Comparison of ENCODE assay signal across 20 cellular contexts in genomic region chr11:130830563-130830950, GRCh38.
DNase-seq lines count a peak whose midpoint lies in the region; ATAC-seq and TF ChIP-seq lines count a peak whose summit lies in the region.
"Had no signal": no experiment of that assay in that cellular context is flagged by ENCODE, and none has a peak within 500 bp of the region (broad histone marks: within the 10 kb centered on the region; RNA-seq: fewer than 3 reads in every experiment).

No MANE protein-coding gene starts in this region.

- H3K4me3 ChIP-seq in upper lobe of right lung (no peak overlapping the region), BE2C (ENCODE audit: low read depth, low read length) (no peak overlapping the region)
- H3K4me3 ChIP-seq: ascending aorta, Peyer's patch, SJSA1, stomach had no signal

- intact Hi-C loops in left cardiac atrium (cut with DNase I): no loop called here
- intact Hi-C loops in upper lobe of right lung (cut with DNase I): no loop called here

- H3K4me1 Mint-ChIP-seq in brain: peaks cover 4% of the 10 kb centered on the region
- peaks cover 13% of the 10 kb centered on the region for H3K4me1 Mint-ChIP-seq in neural crest cell
- H3K4me1 Mint-ChIP-seq: activated naive CD4-positive, alpha-beta T cell treated with anti-CD3 and anti-CD28 coated beads, Interleukin-2, amount 10 ng/mL, durations not matched to agents 7 days and 5 days had no signal

- H3K9me3 ChIP-seq in upper lobe of right lung (no peaks in the 10 kb centered on the region), BE2C (no peaks in the 10 kb centered on the region)
- H3K9me3 ChIP-seq: ascending aorta, Peyer's patch, SJSA1, stomach had no signal

- TF ChIP-seq CTCF in brain (conservative IDR thresholded peaks at IDR 0.05) (no peak), neural crest cell (conservative IDR thresholded peaks at IDR 0.05) (no peak), upper lobe of right lung (IDR thresholded peaks at IDR 0.05) (no peak), BE2C (IDR thresholded peaks at IDR 0.05; ENCODE audit: low read depth, low read length) (no peak)

- peak overlapping the region; percentile 17 for H3K27ac ChIP-seq in upper lobe of right lung
- H3K27ac ChIP-seq: ascending aorta, C4-2B, Peyer's patch, SJSA1 had no signal

- H3K27ac Mint-ChIP-seq in brain (peak overlapping the region; percentile 45 to 92 (median 76)), neural crest cell (ENCODE audit: unreplicated experiment) (peak overlapping the region; percentile 46)
- H3K27ac Mint-ChIP-seq: activated naive CD4-positive, alpha-beta T cell treated with anti-CD3 and anti-CD28 coated beads, Interleukin-2, amount 10 ng/mL, durations not matched to agents 7 days and 5 days; activated T-cell treated with anti-CD3 and anti-CD28 coated beads, Interleukin-2, amount 50 U/mL, for 72 hours; type B pancreatic cell had no signal

- H3K4me1 ChIP-seq in upper lobe of right lung (peaks cover 11% of the 10 kb centered on the region), BE2C (no peaks in the 10 kb centered on the region)
- H3K4me1 ChIP-seq: Peyer's patch had no signal

- DNase-seq in left cardiac atrium (no peak), neural crest cell (ENCODE audit: low read depth, low spot score) (no peak), upper lobe of right lung (no peak), BE2C (no peak)
- no peak for DNase-seq in activated naive CD4-positive, alpha-beta T cell treated with anti-CD3 and anti-CD28 coated beads, Interleukin-2, amount 50 U/mL, for 16 hours
- DNase-seq: activated CD4-positive, alpha-beta T cell treated with anti-CD3 and anti-CD28 coated beads for 4 hours; activated naive CD4-positive, alpha-beta T cell treated with anti-CD3 and anti-CD28 coated beads, Interleukin-2, amount 10 ng/mL, durations not matched to agents 7 days and 5 days; activated T-cell treated with anti-CD3 and anti-CD28 coated beads, Interleukin-2, amount 50 U/mL, for 72 hours; cerebellar nuclear complex; GOT3; NCI-H2081 treated with DMSO at 0.1 percent for 48 hours; NCI-H446 treated with DMSO at 0.1 percent for 48 hours; Peyer's patch; stomach had no signal

- H3K36me3 ChIP-seq in upper lobe of right lung (no peaks in the 10 kb centered on the region), BE2C (no peaks in the 10 kb centered on the region)
- H3K36me3 ChIP-seq: ascending aorta, Peyer's patch, SJSA1, stomach had no signal

- H3K9me3 Mint-ChIP-seq in brain (peaks cover 0 to 8% (median 2%) of the 10 kb centered on the region in 5 experiments), neural crest cell (no peaks in the 10 kb centered on the region)
- H3K9me3 Mint-ChIP-seq: activated naive CD4-positive, alpha-beta T cell treated with anti-CD3 and anti-CD28 coated beads, Interleukin-2, amount 10 ng/mL, durations not matched to agents 7 days and 5 days; activated T-cell treated with anti-CD3 and anti-CD28 coated beads, Interleukin-2, amount 50 U/mL, for 72 hours; type B pancreatic cell had no signal

- no peaks in the 10 kb centered on the region for H3K27me3 ChIP-seq in upper lobe of right lung
- no peaks in the 10 kb centered on the region for H3K27me3 ChIP-seq in BE2C
- H3K27me3 ChIP-seq: ascending aorta, Peyer's patch, SJSA1, stomach had no signal

- H3K4me3 Mint-ChIP-seq in brain: no peak overlapping the region
- no peak overlapping the region for H3K4me3 Mint-ChIP-seq in neural crest cell
- H3K4me3 Mint-ChIP-seq: activated naive CD4-positive, alpha-beta T cell treated with anti-CD3 and anti-CD28 coated beads, Interleukin-2, amount 10 ng/mL, durations not matched to agents 7 days and 5 days; activated T-cell treated with anti-CD3 and anti-CD28 coated beads, Interleukin-2, amount 50 U/mL, for 72 hours; type B pancreatic cell had no signal

- ATAC-seq in left cardiac atrium: peak; percentile 32 to 33
- ATAC-seq in upper lobe of right lung: no peak
- no peak for ATAC-seq in GM18517 (IDR thresholded peaks at IDR 0.05; ENCODE audit: unreplicated experiment)
- ATAC-seq: activated T-cell treated with anti-CD3 and anti-CD28 coated beads, Interleukin-2, amount 50 U/mL, for 72 hours had no signal

- H3K36me3 Mint-ChIP-seq in brain: no peaks in the 10 kb centered on the region
- H3K36me3 Mint-ChIP-seq in neural crest cell (ENCODE audit: low read depth): no peaks in the 10 kb centered on the region
- H3K36me3 Mint-ChIP-seq: activated naive CD4-positive, alpha-beta T cell treated with anti-CD3 and anti-CD28 coated beads, Interleukin-2, amount 10 ng/mL, durations not matched to agents 7 days and 5 days; type B pancreatic cell had no signal

- H3K27me3 Mint-ChIP-seq in brain (no peaks in the 10 kb centered on the region), neural crest cell (ENCODE audit: low read depth) (no peaks in the 10 kb centered on the region)

Comparison
In these comparisons a context has a peak if more than half of its experiments do, and no peak if none do; other contexts are left out.
1. ATAC-seq: peak in left cardiac atrium (2 of 2); none in upper lobe of right lung (single experiment) and GM18517 (single experiment).